In genomic region chr17:51056813-51057510, GRCh38 we compare ENCODE assay signal across 8 cellular contexts.
DNase-seq lines count a peak whose midpoint lies in the region; ATAC-seq and TF ChIP-seq lines count a peak whose summit lies in the region.

No MANE protein-coding gene starts in this region.

- no peaks in the 10 kb centered on the region for H3K36me3 ChIP-seq in body of pancreas (replicated peaks in 1 of 2; ENCODE audit: insufficient read depth in 1 of 2, low read depth in 2 of 2)

- no peaks in the 10 kb centered on the region for H3K27me3 ChIP-seq in body of pancreas

- intact Hi-C loops in body of pancreas (cut with DNase I), result no loop called here

- H3K9me3 ChIP-seq in body of pancreas, result no peaks in the 10 kb centered on the region

- whole genome bisulfite sequencing in body of pancreas, 2 donors, result 5 to 16% methylated on average over 1 of the region's 1 CpG

- peak overlapping the region; percentile 19 to 89 (median 81) for H3K27ac ChIP-seq in body of pancreas

- no peak for TF ChIP-seq POLR2A in body of pancreas (IDR thresholded peaks at IDR 0.05)

- TF ChIP-seq CTCF in body of pancreas (IDR thresholded peaks at IDR 0.05), result peak; percentile 19 to 46 (median 36)

- DNase-seq in DMS 273 (lab: John Stamatoyannopoulos, UW; ENCODE audit: unreplicated experiment), result peak; percentile 83
- peak; percentile 37 for DNase-seq in NCI-H524 treated with DMSO at 0.1 percent for 48 hours (lab: John Stamatoyannopoulos, UW)
- peak; percentile 18 to 60 (median 46) for DNase-seq in body of pancreas
- DNase-seq in hepatic stellate cell (ENCODE audit: low spot score), result peak; percentile 54
- DNase-seq in skeletal muscle cell (ENCODE audit: low read depth), result peak; percentile 78
- no peak for DNase-seq in 8988T
- no peak for DNase-seq in T1000 (lab: John Stamatoyannopoulos, UW)

- no peak overlapping the region for H3K4me3 ChIP-seq in body of pancreas
- no peak overlapping the region for H3K4me3 ChIP-seq in skeletal muscle cell (ENCODE audit: low read depth, low read length)

- ATAC-seq in GM21526 (IDR thresholded peaks at IDR 0.05; ENCODE audit: low FRiP score, unreplicated experiment), result peak; percentile 54
- peak; percentile 81 for ATAC-seq in body of pancreas

- peaks cover 34% of the 10 kb centered on the region for H3K4me1 ChIP-seq in body of pancreas

Comparison
In these comparisons a context has a peak if more than half of its experiments do, and no peak if none do; other contexts are left out.
1. DNase-seq: peak in DMS 273 (single experiment), NCI-H524 treated with DMSO at 0.1 percent for 48 hours (single experiment), body of pancreas (4 of 4), hepatic stellate cell (single experiment) and skeletal muscle cell (single experiment); none in 8988T (single experiment) and T1000 (single experiment).